20 cellular contexts compared by ENCODE assay signal in the genomic region with DNA sequence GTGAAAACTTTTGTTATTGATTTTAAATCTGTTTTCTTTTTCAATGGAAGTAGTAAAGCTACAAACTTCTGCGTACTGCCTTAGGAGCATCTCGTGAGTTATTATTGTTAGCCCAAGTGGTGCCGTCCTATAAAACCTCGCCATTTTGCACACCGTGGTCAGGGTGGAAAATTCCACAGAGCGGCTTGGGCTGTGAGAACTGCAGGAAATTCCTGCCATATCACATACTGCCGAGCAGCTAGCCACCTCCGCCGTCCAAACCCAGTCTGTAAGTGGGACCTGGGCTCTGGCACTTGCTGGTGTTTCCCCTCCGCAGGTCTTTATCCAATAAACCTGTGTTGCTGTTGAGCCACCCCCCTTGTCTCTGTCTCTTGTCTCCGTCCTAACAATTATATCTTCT.
DNase-seq lines count a peak whose midpoint lies in the region; TF ChIP-seq lines count a peak whose summit lies in the region.
"Had no signal": no experiment of that assay in that cellular context is flagged by ENCODE, and none has a peak within 500 bp of the region (broad histone marks: within the 10 kb centered on the region; RNA-seq: fewer than 3 reads in every experiment).

No MANE protein-coding gene starts in this region.

- no peaks in the 10 kb centered on the region for H3K79me1 ChIP-seq in mesendoderm (ENCODE audit: low read length)

- peaks cover 7% of the 10 kb centered on the region for H3K4me1 ChIP-seq in mesendoderm (ENCODE audit: control insufficient read depth, low read depth, low read length)
- no peaks in the 10 kb centered on the region for H3K4me1 ChIP-seq in testis
- H3K4me1 ChIP-seq: A549, BE2C had no signal

- H3K9me3 ChIP-seq in testis = no peaks in the 10 kb centered on the region
- H3K9me3 ChIP-seq: A549; BE2C; BLaER1 treated with 17β-estradiol and CSF1 and Interleukin-3, amounts not matched to agents 10 nM and 100 nM had no signal

- no peak overlapping the region for H3K4me2 ChIP-seq in mesendoderm (ENCODE audit: low read length)
- H3K4me2 ChIP-seq: A549; BLaER1 treated with 17β-estradiol and CSF1 and Interleukin-3, amounts not matched to agents 10 nM and 100 nM had no signal

- no peak overlapping the region for H3K27ac ChIP-seq in mesendoderm (ENCODE audit: low read depth, low read length)
- no peak overlapping the region for H3K27ac ChIP-seq in testis
- H3K27ac ChIP-seq: A549; BLaER1 treated with 17β-estradiol and CSF1 and Interleukin-3, amounts not matched to agents 10 nM and 100 nM had no signal

- H2BK5ac ChIP-seq in mesendoderm (ENCODE audit: low read length) = no peak overlapping the region

- H3K23ac ChIP-seq in mesendoderm (ENCODE audit: low read length) = no peak overlapping the region

- DNase-seq in M059J (ENCODE audit: low read depth) = peak; percentile 6
- peak; percentile 61 for DNase-seq in islet precursor cell
- DNase-seq in mesendoderm = no peak
- DNase-seq in testis = peak; percentile 26
- DNase-seq in H4 (ENCODE audit: low spot score) = no peak
- no peak for DNase-seq in activated T-cell treated with anti-CD3 and anti-CD28 coated beads, Interleukin-2, amount 50 U/mL, for 48 hours
- DNase-seq in pons (ENCODE audit: low spot score) = no peak
- DNase-seq: 8988T; ACHN; AML-193; BE2C; CD4-positive, alpha-beta memory T cell; COR-L47; DMS153; DND-41; GOT3; H7; HCEC 1CT had no signal

- H2AK5ac ChIP-seq in mesendoderm (ENCODE audit: low read length) = no peak overlapping the region

- no peak overlapping the region for H3K18ac ChIP-seq in mesendoderm (ENCODE audit: low read length)

- H4K8ac ChIP-seq in mesendoderm (ENCODE audit: low read depth, low read length) = no peak overlapping the region

- no peaks in the 10 kb centered on the region for H3K79me2 ChIP-seq in mesendoderm (ENCODE audit: control insufficient read depth, insufficient read depth, low read length)

- H3K9ac ChIP-seq in mesendoderm (ENCODE audit: low read length) = no peak overlapping the region
- H3K9ac ChIP-seq: BLaER1 treated with 17β-estradiol and CSF1 and Interleukin-3, amounts not matched to agents 10 nM and 100 nM had no signal

- H4K5ac ChIP-seq in mesendoderm (ENCODE audit: low read length) = no peak overlapping the region

- intact Hi-C loops in testis (cut with DNase I; ENCODE audit: low total_unique reads) = no loop called here

- no peak for TF ChIP-seq POLR2A in testis (IDR thresholded peaks at IDR 0.05)

- WGBS in mesendoderm (ENCODE audit: extremely low coverage, insufficient coverage, low lambda C conversion rate) = no CpG with 5 or more reads among the region's 11 CpGs
- WGBS in testis, 2 donors = 73 to 76% methylated on average over 11 of the region's 11 CpGs

- peak overlapping the region; percentile 100 for H2BK15ac ChIP-seq in mesendoderm (replicated peaks; ENCODE audit: low read depth)

- no peak for TF ChIP-seq CTCF in testis (IDR thresholded peaks at IDR 0.05)

- H3K36me3 ChIP-seq in mesendoderm (ENCODE audit: control insufficient read depth, insufficient read depth, low read length) (no peaks in the 10 kb centered on the region), testis (ENCODE audit: low read depth, missing control alignments) (no peaks in the 10 kb centered on the region)
- H3K36me3 ChIP-seq: BE2C; BLaER1 treated with 17β-estradiol and CSF1 and Interleukin-3, amounts not matched to agents 10 nM and 100 nM had no signal

- H3K4me3 ChIP-seq in mesendoderm (ENCODE audit: low read length) = no peak overlapping the region
- peak overlapping the region in 1 of 2 donors; percentile 9 for H3K4me3 ChIP-seq in testis
- H3K4me3 ChIP-seq: A549; BLaER1 treated with 17β-estradiol and CSF1 and Interleukin-3, amounts not matched to agents 10 nM and 100 nM had no signal

- no peak overlapping the region for H3K56ac ChIP-seq in mesendoderm (ENCODE audit: low read length)

- H3K27me3 ChIP-seq in mesendoderm (ENCODE audit: insufficient read depth, low read length, poor library complexity) = no peaks in the 10 kb centered on the region
- no peaks in the 10 kb centered on the region for H3K27me3 ChIP-seq in testis
- H3K27me3 ChIP-seq: BE2C; BLaER1 treated with 17β-estradiol and CSF1 and Interleukin-3, amounts not matched to agents 10 nM and 100 nM had no signal

- H2BK120ac ChIP-seq in mesendoderm (ENCODE audit: low read depth, low read length) = no peak overlapping the region

- peak overlapping the region; percentile 55 for H3K4ac ChIP-seq in mesendoderm (ENCODE audit: low read depth, low read length)

Comparison
In these comparisons a context has a peak if more than half of its experiments do, and no peak if none do; other contexts are left out.
1. DNase-seq: peak in M059J (single experiment), islet precursor cell (single experiment) and testis (single experiment); none in mesendoderm (single experiment), H4 (single experiment), activated T-cell treated with anti-CD3 and anti-CD28 coated beads, Interleukin-2, amount 50 U/mL, for 48 hours (0 of 2) and pons (single experiment).